Comparison of ENCODE assay signal across 22 cellular contexts in the genomic region with DNA sequence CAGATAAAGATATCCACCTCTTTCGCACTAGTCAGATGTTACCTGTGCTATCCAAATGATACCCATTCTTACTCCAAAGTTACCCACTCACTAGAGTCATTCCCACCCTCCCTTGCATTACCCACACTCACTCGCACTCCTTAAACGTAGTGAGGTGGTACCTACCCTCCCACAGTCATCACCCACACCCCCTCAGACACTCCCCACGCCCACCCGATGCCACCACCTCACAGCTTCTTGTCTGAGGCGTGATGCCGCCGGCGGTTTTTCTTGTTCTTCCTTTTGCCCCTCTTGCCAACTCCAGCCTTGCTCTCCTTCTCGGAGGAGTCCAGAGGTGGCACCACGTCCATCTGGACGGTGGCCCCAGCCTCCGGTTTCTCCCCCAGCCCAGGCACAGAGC. TPM values are rescaled to one million over a fixed set of nuclear protein-coding genes. Genes with fewer than 3 reads are reported as not detected.
DNase-seq lines count a peak whose midpoint lies in the region; ATAC-seq and TF ChIP-seq lines count a peak whose summit lies in the region.
"Had no signal": no experiment of that assay in that cellular context is flagged by ENCODE, and none has a peak within 500 bp of the region (broad histone marks: within the 10 kb centered on the region; RNA-seq: fewer than 3 reads in every experiment).

No MANE protein-coding gene starts in this region.

- H3K27ac Mint-ChIP-seq in activated naive CD4-positive, alpha-beta T cell treated with anti-CD3 and anti-CD28 coated beads for 36 hours: no peak overlapping the region
- no peak overlapping the region for H3K27ac Mint-ChIP-seq in activated T-helper 17 cell treated with anti-CD3 and anti-CD28 coated beads, Interleukin-2, amount 50 U/mL, for 72 hours
- peak overlapping the region in 5 of 6 donors; percentile 50 to 84 (median 54) for H3K27ac Mint-ChIP-seq in immature natural killer cell
- H3K27ac Mint-ChIP-seq in osteocyte (ENCODE audit: unreplicated experiment): no peak overlapping the region
- no peak overlapping the region for H3K27ac Mint-ChIP-seq in activated CD4-positive, alpha-beta T cell treated with anti-CD3 and anti-CD28 coated beads, Interleukin-2, amount 10 ng/mL, durations not matched to agents 7 days and 5 days
- H3K27ac Mint-ChIP-seq: activated CD4-positive, alpha-beta T cell treated with anti-CD3 and anti-CD28 coated beads for 36 hours; activated T-helper 2 cell treated with anti-CD3 and anti-CD28 coated beads, Interferon-gamma antibody, Interleukin-2, Interleukin-4, amounts not matched to agents 10 μg/mL and 5 μg/mL and 100 μg/mL, durations not matched to agents 14 hours and 24 hours and 36 hours; endodermal cell had no signal

- H3K4me1 Mint-ChIP-seq in activated naive CD4-positive, alpha-beta T cell treated with anti-CD3 and anti-CD28 coated beads for 36 hours (ENCODE audit: low read depth): peaks cover 29% of the 10 kb centered on the region
- H3K4me1 Mint-ChIP-seq in activated T-helper 17 cell treated with anti-CD3 and anti-CD28 coated beads, Interleukin-2, amount 50 U/mL, for 72 hours: peaks cover 18% of the 10 kb centered on the region
- H3K4me1 Mint-ChIP-seq in immature natural killer cell: peaks cover 25 to 31% of the 10 kb centered on the region in 2 donors
- peaks cover 18% of the 10 kb centered on the region for H3K4me1 Mint-ChIP-seq in osteocyte (ENCODE audit: unreplicated experiment)
- H3K4me1 Mint-ChIP-seq in activated CD4-positive, alpha-beta T cell treated with anti-CD3 and anti-CD28 coated beads, Interleukin-2, amount 10 ng/mL, durations not matched to agents 7 days and 5 days: peaks cover 26% of the 10 kb centered on the region

- POLR2A ChIA-PET in activated CD4-positive, alpha-beta T cell treated with anti-CD3 and anti-CD28 coated beads, Interleukin-2, amount 10 ng/mL, durations not matched to agents 7 days and 5 days (lab: Charles Lee): no interaction called here

- ATAC-seq in activated T-helper 17 cell treated with anti-CD3 and anti-CD28 coated beads, Interleukin-2, amount 50 U/mL, for 72 hours (replicated peaks): no peak
- ATAC-seq: HCT116 had no signal

- TF ChIP-seq CTCF in osteocyte (IDR thresholded peaks at IDR 0.05): no peak

- peak overlapping the region; percentile 65 for H3K4me3 Mint-ChIP-seq in activated naive CD4-positive, alpha-beta T cell treated with anti-CD3 and anti-CD28 coated beads for 36 hours
- H3K4me3 Mint-ChIP-seq in activated T-helper 17 cell treated with anti-CD3 and anti-CD28 coated beads, Interleukin-2, amount 50 U/mL, for 72 hours: peak overlapping the region; percentile 52
- H3K4me3 Mint-ChIP-seq in immature natural killer cell (peak overlapping the region in 4 of 5 donors; percentile 40 to 58 (median 42)), osteocyte (ENCODE audit: unreplicated experiment) (peak overlapping the region; percentile 26)
- no peak overlapping the region for H3K4me3 Mint-ChIP-seq in activated CD4-positive, alpha-beta T cell treated with anti-CD3 and anti-CD28 coated beads, Interleukin-2, amount 10 ng/mL, durations not matched to agents 7 days and 5 days

- CTCF ChIA-PET in activated naive CD4-positive, alpha-beta T cell treated with anti-CD3 and anti-CD28 coated beads for 36 hours (lab: Charles Lee): interaction anchor here (0.6 kb wide), 1 partner anchor 54 kb away, joined by 5 read pairs; no protein-coding TSS in a partner anchor
- CTCF ChIA-PET in activated CD4-positive, alpha-beta T cell treated with anti-CD3 and anti-CD28 coated beads, Interleukin-2, amount 10 ng/mL, durations not matched to agents 7 days and 5 days (lab: Charles Lee): interaction anchor here (1.4 kb wide), 1 partner anchor 18 kb away, joined by 3 read pairs; no protein-coding TSS in a partner anchor

- DNase-seq in activated naive CD4-positive, alpha-beta T cell treated with anti-CD3 and anti-CD28 coated beads for 36 hours: no peak
- no peak for DNase-seq in activated naive CD4-positive, alpha-beta T cell (lab: John Stamatoyannopoulos, UW)
- DNase-seq in immature natural killer cell (no peak), osteocyte (ENCODE audit: extremely low spot score, unreplicated experiment) (no peak), RKO (ENCODE audit: low spot score) (no peak), ureter (ENCODE audit: low spot score) (no peak)
- DNase-seq in activated CD4-positive, alpha-beta T cell treated with anti-CD3 and anti-CD28 coated beads, Interleukin-2, amount 10 ng/mL, durations not matched to agents 7 days and 5 days: no peak
- DNase-seq: activated CD4-positive, alpha-beta T cell treated with anti-CD3 and anti-CD28 coated beads for 36 hours; endodermal cell; NCI-H1105 treated with DMSO at 0.1 percent for 48 hours; NCI-H446 treated with DMSO at 0.1 percent for 48 hours; NK-92 treated with Interleukin-12 subunit alpha and Interleukin-12 subunit beta, amount 100 ng/mL, for 24 hours; ovary; RPMI8226; stimulated activated CD4-positive, alpha-beta T cell treated with anti-CD3 and anti-CD28 coated beads, Interleukin-4, amount 100 ng/mL, for 4 hours; uterus had no signal

- H3K36me3 Mint-ChIP-seq in activated naive CD4-positive, alpha-beta T cell treated with anti-CD3 and anti-CD28 coated beads for 36 hours (ENCODE audit: low read depth): peaks cover 2% of the 10 kb centered on the region
- H3K36me3 Mint-ChIP-seq in activated T-helper 17 cell treated with anti-CD3 and anti-CD28 coated beads, Interleukin-2, amount 50 U/mL, for 72 hours (ENCODE audit: low read depth): no peaks in the 10 kb centered on the region
- peaks cover 0 to 4% (median 0%) of the 10 kb centered on the region in 3 donors for H3K36me3 Mint-ChIP-seq in immature natural killer cell
- H3K36me3 Mint-ChIP-seq in osteocyte (ENCODE audit: unreplicated experiment): no peaks in the 10 kb centered on the region
- no peaks in the 10 kb centered on the region for H3K36me3 Mint-ChIP-seq in activated CD4-positive, alpha-beta T cell treated with anti-CD3 and anti-CD28 coated beads, Interleukin-2, amount 10 ng/mL, durations not matched to agents 7 days and 5 days (ENCODE audit: low read depth)

- H3K9me3 Mint-ChIP-seq in activated naive CD4-positive, alpha-beta T cell treated with anti-CD3 and anti-CD28 coated beads for 36 hours: no peaks in the 10 kb centered on the region
- no peaks in the 10 kb centered on the region for H3K9me3 Mint-ChIP-seq in activated T-helper 17 cell treated with anti-CD3 and anti-CD28 coated beads, Interleukin-2, amount 50 U/mL, for 72 hours
- H3K9me3 Mint-ChIP-seq in immature natural killer cell: no peaks in the 10 kb centered on the region
- no peaks in the 10 kb centered on the region for H3K9me3 Mint-ChIP-seq in osteocyte (ENCODE audit: unreplicated experiment)
- H3K9me3 Mint-ChIP-seq in activated CD4-positive, alpha-beta T cell treated with anti-CD3 and anti-CD28 coated beads, Interleukin-2, amount 10 ng/mL, durations not matched to agents 7 days and 5 days: no peaks in the 10 kb centered on the region
- H3K9me3 Mint-ChIP-seq: activated T-helper 2 cell treated with anti-CD3 and anti-CD28 coated beads, Interferon-gamma antibody, Interleukin-2, Interleukin-4, amounts not matched to agents 10 μg/mL and 5 μg/mL and 100 μg/mL, durations not matched to agents 14 hours and 24 hours and 36 hours; endodermal cell had no signal

- intact Hi-C loops in activated naive CD4-positive, alpha-beta T cell treated with anti-CD3 and anti-CD28 coated beads for 36 hours (cut with micrococcal nuclease): no loop called here

- peaks cover 75% of the 10 kb centered on the region for H3K27me3 Mint-ChIP-seq in activated naive CD4-positive, alpha-beta T cell treated with anti-CD3 and anti-CD28 coated beads for 36 hours (ENCODE audit: low read depth)
- H3K27me3 Mint-ChIP-seq in activated T-helper 17 cell treated with anti-CD3 and anti-CD28 coated beads, Interleukin-2, amount 50 U/mL, for 72 hours: peaks cover 63% of the 10 kb centered on the region
- peaks cover 24 to 37% (median 29%) of the 10 kb centered on the region in 3 donors for H3K27me3 Mint-ChIP-seq in immature natural killer cell (ENCODE audit: low read depth in 3 of 3)
- peaks cover 23% of the 10 kb centered on the region for H3K27me3 Mint-ChIP-seq in osteocyte (ENCODE audit: unreplicated experiment)
- peaks cover 74% of the 10 kb centered on the region for H3K27me3 Mint-ChIP-seq in activated CD4-positive, alpha-beta T cell treated with anti-CD3 and anti-CD28 coated beads, Interleukin-2, amount 10 ng/mL, durations not matched to agents 7 days and 5 days

RNA-seq across cellular contexts. Expression of a gene that starts 1.2 kb away (rescaled TPM):
- total RNA-seq in activated naive CD4-positive, alpha-beta T cell treated with anti-CD3 and anti-CD28 coated beads for 36 hours: not detected
- total RNA-seq in activated T-helper 17 cell treated with anti-CD3 and anti-CD28 coated beads, Interleukin-2, amount 50 U/mL, for 72 hours: not detected
- under 1 TPM in 1 of 3 donors, not detected in 2; 0.04 TPM for polyA plus RNA-seq in immature natural killer cell
- 0.11 TPM in 1 of 2 replicates, not detected in the other for total RNA-seq in osteocyte
- total RNA-seq in activated CD4-positive, alpha-beta T cell treated with anti-CD3 and anti-CD28 coated beads, Interleukin-2, amount 10 ng/mL, durations not matched to agents 7 days and 5 days: not detected
- total RNA-seq in ureter: 0.23 TPM
- total RNA-seq: A172; activated CD4-positive, alpha-beta T cell treated with anti-CD3 and anti-CD28 coated beads for 36 hours; activated T-helper 2 cell treated with anti-CD3 and anti-CD28 coated beads, Interferon-gamma antibody, Interleukin-2, Interleukin-4, amounts not matched to agents 10 μg/mL and 5 μg/mL and 100 μg/mL, durations not matched to agents 14 hours and 24 hours and 36 hours; left lobe of liver; right atrium auricular region had no signal

RNA-seq across cellular contexts. Expression of a gene that starts 14.2 kb away (rescaled TPM):
- not detected for total RNA-seq in activated naive CD4-positive, alpha-beta T cell treated with anti-CD3 and anti-CD28 coated beads for 36 hours
- total RNA-seq in activated T-helper 17 cell treated with anti-CD3 and anti-CD28 coated beads, Interleukin-2, amount 50 U/mL, for 72 hours: not detected
- polyA plus RNA-seq in immature natural killer cell: not detected
- total RNA-seq in osteocyte (34.5 and 35.0 TPM in 2 replicates), ureter (10.7 TPM)
- total RNA-seq in activated CD4-positive, alpha-beta T cell treated with anti-CD3 and anti-CD28 coated beads, Interleukin-2, amount 10 ng/mL, durations not matched to agents 7 days and 5 days: not detected
- total RNA-seq: A172; activated CD4-positive, alpha-beta T cell treated with anti-CD3 and anti-CD28 coated beads for 36 hours; activated T-helper 2 cell treated with anti-CD3 and anti-CD28 coated beads, Interferon-gamma antibody, Interleukin-2, Interleukin-4, amounts not matched to agents 10 μg/mL and 5 μg/mL and 100 μg/mL, durations not matched to agents 14 hours and 24 hours and 36 hours had no signal

RNA-seq across cellular contexts. Expression of a gene that starts 43.8 kb away (rescaled TPM):
- total RNA-seq in activated naive CD4-positive, alpha-beta T cell treated with anti-CD3 and anti-CD28 coated beads for 36 hours: 1 to 10 TPM; 1.1 to 1.5 TPM
- total RNA-seq in activated T-helper 17 cell treated with anti-CD3 and anti-CD28 coated beads, Interleukin-2, amount 50 U/mL, for 72 hours: not detected
- polyA plus RNA-seq in immature natural killer cell: not detected
- total RNA-seq in osteocyte (10.3 and 10.8 TPM in 2 replicates), ureter (6.4 TPM)
- not detected for total RNA-seq in activated CD4-positive, alpha-beta T cell treated with anti-CD3 and anti-CD28 coated beads, Interleukin-2, amount 10 ng/mL, durations not matched to agents 7 days and 5 days
- total RNA-seq: A172; activated CD4-positive, alpha-beta T cell treated with anti-CD3 and anti-CD28 coated beads for 36 hours; activated T-helper 2 cell treated with anti-CD3 and anti-CD28 coated beads, Interferon-gamma antibody, Interleukin-2, Interleukin-4, amounts not matched to agents 10 μg/mL and 5 μg/mL and 100 μg/mL, durations not matched to agents 14 hours and 24 hours and 36 hours had no signal

Comparison
In these comparisons a context has a peak if more than half of its experiments do, and no peak if none do; other contexts are left out.
1. H3K27ac Mint-ChIP-seq: peak in immature natural killer cell (5 of 6); none in activated naive CD4-positive, alpha-beta T cell treated with anti-CD3 and anti-CD28 coated beads for 36 hours (single experiment), activated T-helper 17 cell treated with anti-CD3 and anti-CD28 coated beads, Interleukin-2, amount 50 U/mL, for 72 hours (single experiment), osteocyte (single experiment) and activated CD4-positive, alpha-beta T cell treated with anti-CD3 and anti-CD28 coated beads, Interleukin-2, amount 10 ng/mL, durations not matched to agents 7 days and 5 days (single experiment).
2. RNA of a gene that starts 14.2 kb away (total RNA-seq): 34.5 to 35.0 TPM in osteocyte and 10.7 TPM in ureter (single experiment); not detected in activated naive CD4-positive, alpha-beta T cell treated with anti-CD3 and anti-CD28 coated beads for 36 hours, not detected in activated T-helper 17 cell treated with anti-CD3 and anti-CD28 coated beads, Interleukin-2, amount 50 U/mL, for 72 hours and not detected in activated CD4-positive, alpha-beta T cell treated with anti-CD3 and anti-CD28 coated beads, Interleukin-2, amount 10 ng/mL, durations not matched to agents 7 days and 5 days; every median in the first group is over 10 times any median in the second.